In the genomic region with DNA sequence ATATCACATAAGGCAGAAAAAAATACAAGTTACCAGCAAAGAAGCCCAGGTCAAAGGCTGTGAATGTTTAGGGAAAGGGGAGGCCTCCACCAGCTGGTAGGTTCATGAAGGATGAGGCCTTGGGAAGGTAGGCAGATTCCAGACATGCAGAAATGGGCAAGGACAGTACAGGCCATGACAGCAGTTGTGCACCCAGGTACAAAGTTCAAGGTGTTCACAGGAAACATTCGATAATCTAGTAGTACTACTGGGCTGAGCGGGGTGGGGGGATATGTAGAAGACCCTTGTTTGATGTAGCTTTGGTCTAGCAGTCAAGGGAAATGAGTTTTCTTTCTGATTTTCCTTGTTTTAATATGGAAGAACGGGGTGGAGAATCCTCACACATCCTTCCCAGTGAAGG, we compare ENCODE assay signal across 1 cellular context.
TF ChIP-seq lines count a peak whose summit lies in the region.

No MANE protein-coding gene starts in this region.

TF ChIP-seq in WTC11, 78 proteins besides CTCF, POLR2A, EP300 and RAD21:
- TF ChIP-seq, protein P1, sequence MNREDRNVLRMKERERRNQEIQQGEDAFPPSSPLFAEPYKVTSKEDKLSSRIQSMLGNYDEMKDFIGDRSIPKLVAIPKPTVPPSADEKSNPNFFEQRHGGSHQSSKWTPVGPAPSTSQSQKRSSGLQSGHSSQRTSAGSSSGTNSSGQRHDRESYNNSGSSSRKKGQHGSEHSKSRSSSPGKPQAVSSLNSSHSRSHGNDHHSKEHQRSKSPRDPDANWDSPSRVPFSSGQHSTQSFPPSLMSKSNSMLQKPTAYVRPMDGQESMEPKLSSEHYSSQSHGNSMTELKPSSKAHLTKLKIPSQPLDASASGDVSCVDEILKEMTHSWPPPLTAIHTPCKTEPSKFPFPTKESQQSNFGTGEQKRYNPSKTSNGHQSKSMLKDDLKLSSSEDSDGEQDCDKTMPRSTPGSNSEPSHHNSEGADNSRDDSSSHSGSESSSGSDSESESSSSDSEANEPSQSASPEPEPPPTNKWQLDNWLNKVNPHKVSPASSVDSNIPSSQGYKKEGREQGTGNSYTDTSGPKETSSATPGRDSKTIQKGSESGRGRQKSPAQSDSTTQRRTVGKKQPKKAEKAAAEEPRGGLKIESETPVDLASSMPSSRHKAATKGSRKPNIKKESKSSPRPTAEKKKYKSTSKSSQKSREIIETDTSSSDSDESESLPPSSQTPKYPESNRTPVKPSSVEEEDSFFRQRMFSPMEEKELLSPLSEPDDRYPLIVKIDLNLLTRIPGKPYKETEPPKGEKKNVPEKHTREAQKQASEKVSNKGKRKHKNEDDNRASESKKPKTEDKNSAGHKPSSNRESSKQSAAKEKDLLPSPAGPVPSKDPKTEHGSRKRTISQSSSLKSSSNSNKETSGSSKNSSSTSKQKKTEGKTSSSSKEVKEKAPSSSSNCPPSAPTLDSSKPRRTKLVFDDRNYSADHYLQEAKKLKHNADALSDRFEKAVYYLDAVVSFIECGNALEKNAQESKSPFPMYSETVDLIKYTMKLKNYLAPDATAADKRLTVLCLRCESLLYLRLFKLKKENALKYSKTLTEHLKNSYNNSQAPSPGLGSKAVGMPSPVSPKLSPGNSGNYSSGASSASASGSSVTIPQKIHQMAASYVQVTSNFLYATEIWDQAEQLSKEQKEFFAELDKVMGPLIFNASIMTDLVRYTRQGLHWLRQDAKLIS (CRISPR knock-in tag; IDR thresholded peaks at IDR 0.05; ENCODE audit: borderline replicate concordance), result no peak
- TF ChIP-seq, protein P2, sequence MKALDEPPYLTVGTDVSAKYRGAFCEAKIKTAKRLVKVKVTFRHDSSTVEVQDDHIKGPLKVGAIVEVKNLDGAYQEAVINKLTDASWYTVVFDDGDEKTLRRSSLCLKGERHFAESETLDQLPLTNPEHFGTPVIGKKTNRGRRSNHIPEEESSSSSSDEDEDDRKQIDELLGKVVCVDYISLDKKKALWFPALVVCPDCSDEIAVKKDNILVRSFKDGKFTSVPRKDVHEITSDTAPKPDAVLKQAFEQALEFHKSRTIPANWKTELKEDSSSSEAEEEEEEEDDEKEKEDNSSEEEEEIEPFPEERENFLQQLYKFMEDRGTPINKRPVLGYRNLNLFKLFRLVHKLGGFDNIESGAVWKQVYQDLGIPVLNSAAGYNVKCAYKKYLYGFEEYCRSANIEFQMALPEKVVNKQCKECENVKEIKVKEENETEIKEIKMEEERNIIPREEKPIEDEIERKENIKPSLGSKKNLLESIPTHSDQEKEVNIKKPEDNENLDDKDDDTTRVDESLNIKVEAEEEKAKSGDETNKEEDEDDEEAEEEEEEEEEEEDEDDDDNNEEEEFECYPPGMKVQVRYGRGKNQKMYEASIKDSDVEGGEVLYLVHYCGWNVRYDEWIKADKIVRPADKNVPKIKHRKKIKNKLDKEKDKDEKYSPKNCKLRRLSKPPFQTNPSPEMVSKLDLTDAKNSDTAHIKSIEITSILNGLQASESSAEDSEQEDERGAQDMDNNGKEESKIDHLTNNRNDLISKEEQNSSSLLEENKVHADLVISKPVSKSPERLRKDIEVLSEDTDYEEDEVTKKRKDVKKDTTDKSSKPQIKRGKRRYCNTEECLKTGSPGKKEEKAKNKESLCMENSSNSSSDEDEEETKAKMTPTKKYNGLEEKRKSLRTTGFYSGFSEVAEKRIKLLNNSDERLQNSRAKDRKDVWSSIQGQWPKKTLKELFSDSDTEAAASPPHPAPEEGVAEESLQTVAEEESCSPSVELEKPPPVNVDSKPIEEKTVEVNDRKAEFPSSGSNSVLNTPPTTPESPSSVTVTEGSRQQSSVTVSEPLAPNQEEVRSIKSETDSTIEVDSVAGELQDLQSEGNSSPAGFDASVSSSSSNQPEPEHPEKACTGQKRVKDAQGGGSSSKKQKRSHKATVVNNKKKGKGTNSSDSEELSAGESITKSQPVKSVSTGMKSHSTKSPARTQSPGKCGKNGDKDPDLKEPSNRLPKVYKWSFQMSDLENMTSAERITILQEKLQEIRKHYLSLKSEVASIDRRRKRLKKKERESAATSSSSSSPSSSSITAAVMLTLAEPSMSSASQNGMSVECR (CRISPR knock-in tag; IDR thresholded peaks at IDR 0.05; ENCODE audit: borderline replicate concordance), result no peak
- TF ChIP-seq, protein P3, sequence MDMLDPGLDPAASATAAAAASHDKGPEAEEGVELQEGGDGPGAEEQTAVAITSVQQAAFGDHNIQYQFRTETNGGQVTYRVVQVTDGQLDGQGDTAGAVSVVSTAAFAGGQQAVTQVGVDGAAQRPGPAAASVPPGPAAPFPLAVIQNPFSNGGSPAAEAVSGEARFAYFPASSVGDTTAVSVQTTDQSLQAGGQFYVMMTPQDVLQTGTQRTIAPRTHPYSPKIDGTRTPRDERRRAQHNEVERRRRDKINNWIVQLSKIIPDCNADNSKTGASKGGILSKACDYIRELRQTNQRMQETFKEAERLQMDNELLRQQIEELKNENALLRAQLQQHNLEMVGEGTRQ (CRISPR knock-in tag; IDR thresholded peaks at IDR 0.05), result no peak
TF ChIP-seq in WTC11: peak in this region for 0.
